In genomic region chr12:102484017-102484731, GRCh38 we compare ENCODE assay signal across 8 cellular contexts. TPM values are rescaled to one million over a fixed set of nuclear protein-coding genes. Genes with fewer than 3 reads are reported as not detected.
A peak's percentile ranks its signal among the peaks of the same experiment; 100 is the strongest.
DNase-seq lines count a peak whose midpoint lies in the region; ATAC-seq, FAIRE-seq and TF ChIP-seq lines count a peak whose summit lies in the region.

No MANE protein-coding gene starts in this region.

- peak overlapping the region; percentile 75 for H3K4me2 ChIP-seq in PC-3 (ENCODE audit: low read length)

- no peak for FAIRE-seq in urothelium cell line (lab: Jason Lieb, UNC)

- no peaks in the 10 kb centered on the region for H3K36me3 ChIP-seq in PC-3 (ENCODE audit: low read depth, low read length)

- 0 out of 2 replicates have a peak, but pooled peaks cover 3% of the 10 kb centered on the region for H3K27me3 ChIP-seq in PC-3 (ENCODE audit: low read length)

- peaks cover 13% of the 10 kb centered on the region for H3K9me3 Mint-ChIP-seq in activated T-helper 2 cell treated with anti-CD3 and anti-CD28 coated beads, Interferon-gamma antibody, Interleukin-2, Interleukin-4, amounts not matched to agents 10 μg/mL and 5 μg/mL and 100 μg/mL, durations not matched to agents 14 hours and 24 hours and 36 hours

- no TSS peak for BruUV-seq in PC-3 (replicated peaks; lab: Mats Ljungman, UMichigan)

- no peaks in the 10 kb centered on the region for H4K20me1 ChIP-seq in PC-3 (ENCODE audit: low read length)

- peak overlapping the region; percentile 78 for H2AFZ ChIP-seq in PC-3 (ENCODE audit: low read length)

- POLR2A ChIA-PET in PC-3 (lab: Charles Lee; ENCODE audit: unreplicated experiment), result interaction anchor here (0.6 kb wide), 1 partner anchor 340 kb away, joined by 4 read pairs; no protein-coding TSS in a partner anchor

- DNase-seq in COLO829 (ENCODE audit: low spot score) (peak; percentile 62), PC-3 (peak; percentile 68), germinal center (ENCODE audit: low spot score) (peak; percentile 47), pons (ENCODE audit: low spot score) (peak; percentile 66), urothelium cell line (ENCODE audit: low spot score) (peak; percentile 44)
- peak; percentile 53 for DNase-seq in activated T-helper 2 cell treated with anti-CD3 and anti-CD28 coated beads, Interferon-gamma antibody, Interleukin-2, Interleukin-4, amounts not matched to agents 10 μg/mL and 5 μg/mL and 100 μg/mL, durations not matched to agents 14 hours and 24 hours and 36 hours (ENCODE audit: low spot score)

- peak overlapping the region; percentile 71 for H3K4me3 Mint-ChIP-seq in activated T-helper 2 cell treated with anti-CD3 and anti-CD28 coated beads, Interferon-gamma antibody, Interleukin-2, Interleukin-4, amounts not matched to agents 10 μg/mL and 5 μg/mL and 100 μg/mL, durations not matched to agents 14 hours and 24 hours and 36 hours (ENCODE audit: low read depth)

- H3K9me2 ChIP-seq in PC-3 (replicated peaks; ENCODE audit: low read length), result no peaks in the 10 kb centered on the region

- H3K9ac ChIP-seq in PC-3 (ENCODE audit: low read length), result no peak overlapping the region

- CTCF ChIA-PET in PC-3 (lab: Charles Lee), result interaction anchor here (0.6 to 1.0 kb wide), 5 partner anchors 204 to 1601 kb away, joined by 3 to 6 read pairs (median 4); no protein-coding TSS in a partner anchor

- H3K27ac ChIP-seq in PC-3 (ENCODE audit: low read length), result no peak overlapping the region

- H3K4me1 ChIP-seq in PC-3 (ENCODE audit: insufficient read depth, low read length), result no peaks in the 10 kb centered on the region

- no peaks in the 10 kb centered on the region for H3K79me2 ChIP-seq in PC-3 (ENCODE audit: low read length)

- intact Hi-C loops in PC-3 (cut with micrococcal nuclease), result loop anchor here (1.0 to 10.0 kb wide), 5 partner anchors 314 to 1063 kb away; no protein-coding TSS in a partner anchor
- intact Hi-C loops in activated T-helper 2 cell treated with anti-CD3 and anti-CD28 coated beads, Interferon-gamma antibody, Interleukin-2, Interleukin-4, amounts not matched to agents 10 μg/mL and 5 μg/mL and 100 μg/mL, durations not matched to agents 14 hours and 24 hours and 36 hours (cut with micrococcal nuclease), result loop anchor here (1.0 to 10.0 kb wide), 10 partner anchors 43 to 548 kb away; partner anchors contain the start of genes NUP37, PARPBP and WASHC3

- no peaks in the 10 kb centered on the region for H3F3A ChIP-seq in PC-3 (ENCODE audit: low read length, unreplicated experiment)

- no peaks in the 10 kb centered on the region for H3K9me3 ChIP-seq in PC-3 (ENCODE audit: low read length)

- TF ChIP-seq CTCF in PC-3 (conservative IDR thresholded peaks at IDR 0.05; ENCODE audit: low read depth, low read length), result peak; percentile 96

- peak overlapping the region; percentile 96 for H3K27ac Mint-ChIP-seq in activated T-helper 2 cell treated with anti-CD3 and anti-CD28 coated beads, Interferon-gamma antibody, Interleukin-2, Interleukin-4, amounts not matched to agents 10 μg/mL and 5 μg/mL and 100 μg/mL, durations not matched to agents 14 hours and 24 hours and 36 hours

- H3K36me3 Mint-ChIP-seq in activated T-helper 2 cell treated with anti-CD3 and anti-CD28 coated beads, Interferon-gamma antibody, Interleukin-2, Interleukin-4, amounts not matched to agents 10 μg/mL and 5 μg/mL and 100 μg/mL, durations not matched to agents 14 hours and 24 hours and 36 hours (ENCODE audit: low read depth), result peaks cover 7% of the 10 kb centered on the region

- peaks cover 36% of the 10 kb centered on the region for H3K4me1 Mint-ChIP-seq in activated T-helper 2 cell treated with anti-CD3 and anti-CD28 coated beads, Interferon-gamma antibody, Interleukin-2, Interleukin-4, amounts not matched to agents 10 μg/mL and 5 μg/mL and 100 μg/mL, durations not matched to agents 14 hours and 24 hours and 36 hours (ENCODE audit: low read depth)

- ATAC-seq in GM19351 (IDR thresholded peaks at IDR 0.05; ENCODE audit: unreplicated experiment) (peak; percentile 67), HG03457 (IDR thresholded peaks at IDR 0.05; ENCODE audit: unreplicated experiment) (peak; percentile 40), PC-3 (peak; percentile 49; the same call in 1 of the 2 replicates)

- no peaks in the 10 kb centered on the region for H3K27me3 Mint-ChIP-seq in activated T-helper 2 cell treated with anti-CD3 and anti-CD28 coated beads, Interferon-gamma antibody, Interleukin-2, Interleukin-4, amounts not matched to agents 10 μg/mL and 5 μg/mL and 100 μg/mL, durations not matched to agents 14 hours and 24 hours and 36 hours (ENCODE audit: low read depth)

- peak overlapping the region; percentile 52 for H3K4me3 ChIP-seq in PC-3 (ENCODE audit: low read length)

RNA-seq across cellular contexts. Expression of gene IGF1, which starts 3.8 kb away (rescaled TPM):
- not detected in 2 replicates for total RNA-seq in PC-3 (2014; rRNA removed)
- total RNA-seq in activated T-helper 2 cell treated with anti-CD3 and anti-CD28 coated beads, Interferon-gamma antibody, Interleukin-2, Interleukin-4, amounts not matched to agents 10 μg/mL and 5 μg/mL and 100 μg/mL, durations not matched to agents 14 hours and 24 hours and 36 hours, result 1.6 and 2.0 TPM in 2 replicates
